12 cellular contexts compared by ENCODE assay signal in genomic region chr1:182589931-182590330, GRCh38. TPM values are rescaled to one million over a fixed set of nuclear protein-coding genes. Genes with fewer than 3 reads are reported as not detected.
DNase-seq lines count a peak whose midpoint lies in the region; ATAC-seq and TF ChIP-seq lines count a peak whose summit lies in the region.
"Had no signal": no experiment of that assay in that cellular context is flagged by ENCODE, and none has a peak within 500 bp of the region (broad histone marks: within the 10 kb centered on the region; RNA-seq: fewer than 3 reads in every experiment).

No MANE protein-coding gene starts in this region.

- TF ChIP-seq CTCF in transverse colon (IDR thresholded peaks at IDR 0.05) = no peak
- TF ChIP-seq CTCF in omental fat pad (IDR thresholded peaks at IDR 0.05) = no peak
- no peak for TF ChIP-seq CTCF in WTC11 (IDR thresholded peaks at IDR 0.05)

- H3K27ac Mint-ChIP-seq in activated naive CD4-positive, alpha-beta T cell treated with anti-CD3 and anti-CD28 coated beads, Interleukin-2, amount 50 U/mL, for 24 hours = peak overlapping the region; percentile 38
- peak overlapping the region in 1 of 2 donors; percentile 92 for H3K27ac Mint-ChIP-seq in activated naive CD4-positive, alpha-beta T cell treated with anti-CD3 and anti-CD28 coated beads, Interleukin-2, amount 50 U/mL, for 72 hours
- H3K27ac Mint-ChIP-seq in activated naive CD8-positive, alpha-beta T cell = peak overlapping the region; percentile 97
- H3K27ac Mint-ChIP-seq in memory B cell = peak overlapping the region; percentile 100
- no peak overlapping the region for H3K27ac Mint-ChIP-seq in WTC11

- H3K4me1 Mint-ChIP-seq in activated naive CD4-positive, alpha-beta T cell treated with anti-CD3 and anti-CD28 coated beads, Interleukin-2, amount 50 U/mL, for 24 hours = peaks cover 45% of the 10 kb centered on the region
- peaks cover 47% of the 10 kb centered on the region for H3K4me1 Mint-ChIP-seq in activated naive CD8-positive, alpha-beta T cell (ENCODE audit: low read depth)
- H3K4me1 Mint-ChIP-seq in memory B cell (peaks cover 23% of the 10 kb centered on the region), WTC11 (peaks cover 19% of the 10 kb centered on the region)

- H3K36me3 Mint-ChIP-seq in activated naive CD4-positive, alpha-beta T cell treated with anti-CD3 and anti-CD28 coated beads, Interleukin-2, amount 50 U/mL, for 24 hours = peaks cover 9% of the 10 kb centered on the region
- H3K36me3 Mint-ChIP-seq in activated naive CD4-positive, alpha-beta T cell treated with anti-CD3 and anti-CD28 coated beads, Interleukin-2, amount 50 U/mL, for 72 hours = peaks cover 8 to 13% of the 10 kb centered on the region in 2 donors
- H3K36me3 Mint-ChIP-seq in activated naive CD8-positive, alpha-beta T cell = peaks cover 4% of the 10 kb centered on the region
- H3K36me3 Mint-ChIP-seq in memory B cell = peaks cover 15% of the 10 kb centered on the region
- no peaks in the 10 kb centered on the region for H3K36me3 Mint-ChIP-seq in WTC11

- H3K27me3 Mint-ChIP-seq in activated naive CD4-positive, alpha-beta T cell treated with anti-CD3 and anti-CD28 coated beads, Interleukin-2, amount 50 U/mL, for 24 hours = no peaks in the 10 kb centered on the region
- no peaks in the 10 kb centered on the region for H3K27me3 Mint-ChIP-seq in activated naive CD8-positive, alpha-beta T cell
- no peaks in the 10 kb centered on the region for H3K27me3 Mint-ChIP-seq in memory B cell
- H3K27me3 Mint-ChIP-seq in WTC11 (ENCODE audit: low read depth) = peaks cover 3% of the 10 kb centered on the region; the same call in 1 of the 2 replicates

- ATAC-seq in activated naive CD4-positive, alpha-beta T cell treated with anti-CD3 and anti-CD28 coated beads, Interleukin-2, amount 50 U/mL, for 72 hours = no peak
- no peak for ATAC-seq in memory B cell (ENCODE audit: low read depth)
- no peak for ATAC-seq in HG02610 (IDR thresholded peaks at IDR 0.05; ENCODE audit: unreplicated experiment)
- ATAC-seq in omental fat pad (ENCODE audit: low FRiP score) = no peak
- no peak for ATAC-seq in WTC11

- in situ Hi-C loops in transverse colon (cut with MboI; ENCODE audit: low pct_ligation_motif_present in 1 of 4, low pct_unique_long_range_greater_than_20kb in 1 of 4, low sequenced_read_pairs in 3 of 4) = loop anchor here (10.0 to 25.0 kb wide), 3 partner anchors 145 to 503 kb away; no protein-coding TSS in a partner anchor

- POLR2A ChIA-PET in WTC11 (lab: Charles Lee) = no interaction called here

- H3K9me3 Mint-ChIP-seq in activated naive CD4-positive, alpha-beta T cell treated with anti-CD3 and anti-CD28 coated beads, Interleukin-2, amount 50 U/mL, for 24 hours = no peaks in the 10 kb centered on the region
- H3K9me3 Mint-ChIP-seq in activated naive CD4-positive, alpha-beta T cell treated with anti-CD3 and anti-CD28 coated beads, Interleukin-2, amount 50 U/mL, for 72 hours = no peaks in the 10 kb centered on the region
- no peaks in the 10 kb centered on the region for H3K9me3 Mint-ChIP-seq in activated naive CD8-positive, alpha-beta T cell (ENCODE audit: low read depth)
- no peaks in the 10 kb centered on the region for H3K9me3 Mint-ChIP-seq in memory B cell
- H3K9me3 Mint-ChIP-seq in WTC11 = peaks cover 11% of the 10 kb centered on the region

- no peak for TF ChIP-seq POLR2A in transverse colon (IDR thresholded peaks at IDR 0.05)

- H3K9me3 ChIP-seq in transverse colon = no peaks in the 10 kb centered on the region

- H3K4me3 ChIP-seq in transverse colon = no peak overlapping the region

- no peaks in the 10 kb centered on the region for H3K36me3 ChIP-seq in transverse colon

- TF ChIP-seq EP300 in transverse colon (IDR thresholded peaks at IDR 0.05; ENCODE audit: low read depth) = no peak

- intact Hi-C loops in transverse colon (cut with DNase I; ENCODE audit: low total_unique reads) = no loop called here

- 95 to 100% methylated on average over 1 to 5 of the region's 5 CpGs for WGBS in transverse colon (ENCODE audit: low coverage in 1 of 2), 2 donors

- CTCF ChIA-PET in WTC11 (lab: Charles Lee) = interaction anchor here (0.6 to 2.7 kb wide), 11 partner anchors 10 to 509 kb away, joined by 3 to 14 read pairs (median 5); no protein-coding TSS in a partner anchor

- peaks cover 5 to 24% (median 12%) of the 10 kb centered on the region in 4 donors for H3K4me1 ChIP-seq in transverse colon

- H3K27me3 ChIP-seq in transverse colon = no peaks in the 10 kb centered on the region
- H3K27me3 ChIP-seq: dorsolateral prefrontal cortex had no signal

- no peak for DNase-seq in activated naive CD4-positive, alpha-beta T cell treated with anti-CD3 and anti-CD28 coated beads, Interleukin-2, amount 50 U/mL, for 72 hours (ENCODE audit: low spot score in 2 of 2)
- DNase-seq in memory B cell (ENCODE audit: low spot score in 2 of 2) (no peak), transverse colon (no peak), omental fat pad (ENCODE audit: low spot score) (no peak), WTC11 (ENCODE audit: low spot score) (no peak)
- DNase-seq: DMS79, dorsolateral prefrontal cortex, NCI-H82, trophoblast cell had no signal

- peak overlapping the region in 3 of 4 donors; percentile 97 to 99 (median 98) for H3K27ac ChIP-seq in transverse colon

- H3K4me3 Mint-ChIP-seq in activated naive CD4-positive, alpha-beta T cell treated with anti-CD3 and anti-CD28 coated beads, Interleukin-2, amount 50 U/mL, for 24 hours = peak overlapping the region; percentile 100
- peak overlapping the region; percentile 98 for H3K4me3 Mint-ChIP-seq in activated naive CD8-positive, alpha-beta T cell
- H3K4me3 Mint-ChIP-seq in memory B cell = peak overlapping the region; percentile 96
- H3K4me3 Mint-ChIP-seq in WTC11 = no peak overlapping the region

TF ChIP-seq in WTC11, 78 proteins besides CTCF, POLR2A, EP300 and RAD21 (continues in another document):
- no peak for TF ChIP-seq SMAD4 (CRISPR knock-in tag; IDR thresholded peaks at IDR 0.05)
- TF ChIP-seq, protein P1, sequence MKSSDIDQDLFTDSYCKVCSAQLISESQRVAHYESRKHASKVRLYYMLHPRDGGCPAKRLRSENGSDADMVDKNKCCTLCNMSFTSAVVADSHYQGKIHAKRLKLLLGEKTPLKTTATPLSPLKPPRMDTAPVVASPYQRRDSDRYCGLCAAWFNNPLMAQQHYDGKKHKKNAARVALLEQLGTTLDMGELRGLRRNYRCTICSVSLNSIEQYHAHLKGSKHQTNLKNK (CRISPR knock-in tag; IDR thresholded peaks at IDR 0.05) = no peak
- no peak for TF ChIP-seq GABPB1 (CRISPR knock-in tag; IDR thresholded peaks at IDR 0.05)
- TF ChIP-seq NFE2L1 (CRISPR knock-in tag; IDR thresholded peaks at IDR 0.05) = no peak
- TF ChIP-seq MXD4 (CRISPR knock-in tag; IDR thresholded peaks at IDR 0.05; ENCODE audit: borderline replicate concordance) = no peak
- TF ChIP-seq ARID4B (CRISPR knock-in tag; IDR thresholded peaks at IDR 0.05; ENCODE audit: borderline replicate concordance) = no peak
- TF ChIP-seq, protein P2, sequence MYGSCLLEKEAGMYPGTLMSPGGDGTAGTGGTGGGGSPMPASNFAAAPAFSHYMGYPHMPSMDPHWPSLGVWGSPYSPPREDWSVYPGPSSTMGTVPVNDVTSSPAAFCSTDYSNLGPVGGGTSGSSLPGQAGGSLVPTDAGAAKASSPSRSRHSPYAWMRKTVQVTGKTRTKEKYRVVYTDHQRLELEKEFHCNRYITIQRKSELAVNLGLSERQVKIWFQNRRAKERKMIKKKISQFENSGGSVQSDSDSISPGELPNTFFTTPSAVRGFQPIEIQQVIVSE (CRISPR knock-in tag; IDR thresholded peaks at IDR 0.05; ENCODE audit: borderline replicate concordance) = no peak

RNA-seq across cellular contexts. Expression of gene RNASEL, which starts 0.9 kb away (rescaled TPM):
- 1 to 10 TPM; 3.6 to 5.2 TPM for total RNA-seq in activated naive CD4-positive, alpha-beta T cell treated with anti-CD3 and anti-CD28 coated beads, Interleukin-2, amount 50 U/mL, for 72 hours
- 10 to 100 TPM in 3 of 4 donors, 1 to 10 TPM in 1; 9.0 to 19.9 (median 15.4) TPM for total RNA-seq in transverse colon
- total RNA-seq in omental fat pad = 10 to 100 TPM in 2 of 4 donors, 1 to 10 TPM in 2; 4.8 to 12.6 (median 9.4) TPM
- 0.64 to 0.87 TPM (median 0.77 TPM) in 3 replicates for total RNA-seq in WTC11 (2021)

RNA-seq across cellular contexts. Expression of gene RGS16, which starts 14.3 kb away (rescaled TPM):
- total RNA-seq in activated naive CD4-positive, alpha-beta T cell treated with anti-CD3 and anti-CD28 coated beads, Interleukin-2, amount 50 U/mL, for 72 hours = 10 to 100 TPM; 36.0 to 64.5 TPM
- 1 to 10 TPM in 2 of 4 donors, under 1 TPM in 1, not detected in 1; 0.82 to 3.0 (median 1.7) TPM for total RNA-seq in transverse colon
- total RNA-seq in omental fat pad = 10 to 100 TPM in 2 of 4 donors, 1 to 10 TPM in 2; 4.1 to 38.9 (median 12.1) TPM
- total RNA-seq in WTC11 (2021) = 9.9 to 17.8 TPM (median 10.2 TPM) in 3 replicates
